24 cellular contexts compared by ENCODE assay signal in the genomic region with DNA sequence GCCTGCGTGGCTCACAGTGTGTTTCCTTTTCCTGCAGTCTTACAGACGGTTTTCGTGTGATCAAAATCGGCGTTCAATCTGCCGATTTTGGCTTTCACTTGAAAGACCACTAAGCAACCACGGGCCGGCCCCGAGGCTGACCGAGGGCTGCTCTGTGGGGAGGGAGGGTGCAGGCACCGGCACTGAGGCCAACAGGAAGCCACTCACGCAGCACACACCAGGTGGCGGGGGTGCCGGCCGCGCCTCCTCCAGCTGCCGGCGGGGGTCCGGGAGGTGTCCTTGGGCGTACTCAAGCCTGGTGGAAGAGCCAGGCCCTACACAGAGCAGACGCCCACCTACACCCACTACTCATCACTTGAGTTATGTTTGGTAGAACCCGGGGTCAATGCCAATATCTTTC. TPM values are rescaled to one million over a fixed set of nuclear protein-coding genes. Genes with fewer than 3 reads are reported as not detected.
DNase-seq lines count a peak whose midpoint lies in the region; ATAC-seq and TF ChIP-seq lines count a peak whose summit lies in the region.
"Had no signal": no experiment of that assay in that cellular context is flagged by ENCODE, and none has a peak within 500 bp of the region (broad histone marks: within the 10 kb centered on the region; RNA-seq: fewer than 3 reads in every experiment).

No MANE protein-coding gene starts in this region.

- no peak overlapping the region for H2AFZ ChIP-seq in osteoblast (ENCODE audit: low read length)
- H2AFZ ChIP-seq: GM23248, PC-9 had no signal

- H3K27me3 ChIP-seq in right cardiac atrium (ENCODE audit: control insufficient read depth, insufficient read depth) (no peaks in the 10 kb centered on the region), heart right ventricle (no peaks in the 10 kb centered on the region), osteoblast (ENCODE audit: insufficient read depth, low read length) (no peaks in the 10 kb centered on the region), upper lobe of right lung (no peaks in the 10 kb centered on the region)
- H3K27me3 ChIP-seq: BLaER1 had no signal

- H4K20me1 ChIP-seq in osteoblast (ENCODE audit: insufficient read depth, low read length) = peaks cover 64% of the 10 kb centered on the region

- H3K4me2 ChIP-seq in osteoblast (ENCODE audit: insufficient read depth, low read length) = no peak overlapping the region
- H3K4me2 ChIP-seq: BLaER1, PC-9 had no signal

- ATAC-seq in right cardiac atrium (no peak), heart right ventricle (no peak), upper lobe of right lung (no peak), GM18867 (IDR thresholded peaks at IDR 0.05; ENCODE audit: unreplicated experiment) (no peak), GM21423 (IDR thresholded peaks at IDR 0.05; ENCODE audit: unreplicated experiment) (no peak)

- H3K36me3 ChIP-seq in heart right ventricle (peaks cover 0 to 54% (median 10%) of the 10 kb centered on the region in 9 donors), osteoblast (ENCODE audit: insufficient read depth, low read length) (peaks cover 26% of the 10 kb centered on the region), upper lobe of right lung (peaks cover 25% of the 10 kb centered on the region)

- H3K27ac ChIP-seq in right cardiac atrium (ENCODE audit: low read length) = no peak overlapping the region
- no peak overlapping the region for H3K27ac ChIP-seq in heart right ventricle
- no peak overlapping the region for H3K27ac ChIP-seq in osteoblast (ENCODE audit: low read depth, low read length)
- no peak overlapping the region for H3K27ac ChIP-seq in upper lobe of right lung
- H3K27ac ChIP-seq: 22Rv1, BLaER1, GM23248, PC-9 had no signal

- H3K4me3 ChIP-seq in right cardiac atrium (ENCODE audit: low read length) = no peak overlapping the region
- no peak overlapping the region for H3K4me3 ChIP-seq in heart right ventricle
- H3K4me3 ChIP-seq in osteoblast (ENCODE audit: insufficient read depth, low read length) = no peak overlapping the region
- H3K4me3 ChIP-seq in upper lobe of right lung = no peak overlapping the region
- H3K4me3 ChIP-seq: BLaER1, GM23248, PC-9 had no signal

- TF ChIP-seq CTCF in heart right ventricle (IDR thresholded peaks at IDR 0.05) (no peak), osteoblast (IDR thresholded peaks at IDR 0.05; ENCODE audit: extremely low read depth, low read depth, low read length) (no peak), upper lobe of right lung (IDR thresholded peaks at IDR 0.05) (no peak)

- peaks cover 81% of the 10 kb centered on the region for H3K79me2 ChIP-seq in osteoblast (ENCODE audit: insufficient read depth, low read length)

- peaks cover 5% of the 10 kb centered on the region for H3K4me1 ChIP-seq in right cardiac atrium (ENCODE audit: control insufficient read depth, insufficient read depth, low read length)
- H3K4me1 ChIP-seq in heart right ventricle = peaks cover 9 to 38% (median 27%) of the 10 kb centered on the region in 9 donors
- peaks cover 7% of the 10 kb centered on the region for H3K4me1 ChIP-seq in osteoblast (ENCODE audit: insufficient read depth, low read length)
- H3K4me1 ChIP-seq in upper lobe of right lung = peaks cover 31% of the 10 kb centered on the region

- H3K9me3 ChIP-seq in right cardiac atrium (ENCODE audit: control insufficient read depth, low read length) (no peaks in the 10 kb centered on the region), heart right ventricle (no peaks in the 10 kb centered on the region), osteoblast (ENCODE audit: low read depth, low read length) (no peaks in the 10 kb centered on the region), upper lobe of right lung (no peaks in the 10 kb centered on the region)
- H3K9me3 ChIP-seq: BLaER1, Caco-2 had no signal

- 91% methylated on average over 22 of the region's 22 CpGs for WGBS in right cardiac atrium
- 87 to 92% methylated on average over 22 of the region's 22 CpGs for WGBS in heart right ventricle, 2 donors

- peak; percentile 13 for DNase-seq in activated CD8-positive, alpha-beta memory T cell treated with anti-CD3 and anti-CD28 coated beads, Interleukin-2, amount 50 U/mL, for 4 hours
- no peak for DNase-seq in activated CD8-positive, alpha-beta memory T cell treated with anti-CD3 and anti-CD28 coated beads for 24 hours
- DNase-seq in right cardiac atrium = peak in 2 of 3 donors; percentile 20 to 41
- no peak for DNase-seq in heart right ventricle
- DNase-seq in osteoblast (ENCODE audit: insufficient read length, low spot score, missing footprints) = peak; percentile 35
- peak; percentile 51 for DNase-seq in upper lobe of right lung
- DNase-seq: ACHN; CD4-positive, alpha-beta memory T cell; DMS 273 treated with DMSO at 0.1 percent for 48 hours; DMS79 treated with DMSO at 0.1 percent for 48 hours; GM23248; H9; MM.1S; NCI-H1048; NCI-H1417 treated with DMSO at 0.1 percent for 48 hours; NCI-H187 treated with DMSO at 0.1 percent for 48 hours; NCI-H2107; PC-9; RPMI8226 had no signal

- intact Hi-C loops in right cardiac atrium (cut with DNase I) (no loop called here), heart right ventricle (cut with DNase I) (loop anchor here in 1 of 10 donors (10.0 kb wide), 1 partner anchor 220 kb away; no protein-coding TSS in a partner anchor), upper lobe of right lung (cut with DNase I) (no loop called here)

RNA-seq across cellular contexts. Expression of a gene that starts 14.3 kb away (rescaled TPM):
- total RNA-seq in right cardiac atrium = 10 to 100 TPM; 42.2 to 53.6 (median 46.0) TPM
- 32.6 TPM for polyA plus RNA-seq in right cardiac atrium
- 10 to 100 TPM; 34.3 to 53.6 (median 45.2) TPM for total RNA-seq in heart right ventricle
- 10 to 100 TPM; 19.0 to 32.5 TPM for polyA plus RNA-seq in heart right ventricle
- 30.8 and 35.9 TPM in 2 replicates for total RNA-seq in osteoblast
- 71.1 TPM for total RNA-seq in upper lobe of right lung

Comparison
In these comparisons a context has a peak if more than half of its experiments do, and no peak if none do; other contexts are left out.
1. DNase-seq: peak in activated CD8-positive, alpha-beta memory T cell treated with anti-CD3 and anti-CD28 coated beads, Interleukin-2, amount 50 U/mL, for 4 hours (single experiment), right cardiac atrium (2 of 3), osteoblast (single experiment) and upper lobe of right lung (single experiment); none in activated CD8-positive, alpha-beta memory T cell treated with anti-CD3 and anti-CD28 coated beads for 24 hours (single experiment) and heart right ventricle (0 of 2).